In genomic region chr2:112584891-112585250, GRCh38 we compare ENCODE assay signal across 8 cellular contexts. TPM values are rescaled to one million over a fixed set of nuclear protein-coding genes. Genes with fewer than 3 reads are reported as not detected.
DNase-seq lines count a peak whose midpoint lies in the region; TF ChIP-seq lines count a peak whose summit lies in the region.

No MANE protein-coding gene starts in this region.

- peaks cover 13 to 29% of the 10 kb centered on the region in 2 donors for H3K36me3 Mint-ChIP-seq in CD4-positive, alpha-beta memory T cell

- peaks cover 0 to 3% (median 0%) of the 10 kb centered on the region in 8 donors for H3K9me3 Mint-ChIP-seq in CD4-positive, alpha-beta memory T cell

- intact Hi-C loops in CD4-positive, alpha-beta memory T cell (cut with micrococcal nuclease), result loop anchor here (1.0 to 5.0 kb wide), 7 partner anchors 42 to 530 kb away; partner anchors contain the start of genes CKAP2L, POLR1B, SLC20A1 and TMEM87B

- peak overlapping the region; percentile 95 to 98 (median 96) for H3K4me3 Mint-ChIP-seq in CD4-positive, alpha-beta memory T cell

- peaks cover 19 to 54% (median 31%) of the 10 kb centered on the region in 4 donors for H3K4me1 Mint-ChIP-seq in CD4-positive, alpha-beta memory T cell

- peak overlapping the region; percentile 79 for H3K27ac ChIP-seq in CD4-positive, alpha-beta memory T cell (ENCODE audit: low read depth, low read length)
- H3K27ac ChIP-seq in Peyer's patch (peak overlapping the region; percentile 80 to 97 (median 91)), epithelial cell of prostate (peak overlapping the region; percentile 98), osteoblast (ENCODE audit: low read depth, low read length) (peak overlapping the region; percentile 99)

- TF ChIP-seq CTCF in Peyer's patch (IDR thresholded peaks at IDR 0.05) (no peak), osteoblast (IDR thresholded peaks at IDR 0.05; ENCODE audit: extremely low read depth, low read depth, low read length) (no peak), GM10248 (IDR thresholded peaks at IDR 0.05; ENCODE audit: control extremely low read depth, extremely low read depth, low read depth, missing control alignments) (no peak)

- peak overlapping the region; percentile 92 for H3K4me2 ChIP-seq in osteoblast (ENCODE audit: insufficient read depth, low read length)

- no peaks in the 10 kb centered on the region for H3K27me3 Mint-ChIP-seq in CD4-positive, alpha-beta memory T cell

- H3K4me3 ChIP-seq in CD4-positive, alpha-beta memory T cell (ENCODE audit: low read length in 2 of 2), result peak overlapping the region; percentile 63 to 88
- H3K4me3 ChIP-seq in Peyer's patch, result peak overlapping the region; percentile 60 to 71 (median 63)
- peak overlapping the region; percentile 94 for H3K4me3 ChIP-seq in osteoblast (ENCODE audit: insufficient read depth, low read length)

- no peaks in the 10 kb centered on the region for H4K20me1 ChIP-seq in osteoblast (ENCODE audit: insufficient read depth, low read length)

- H3K79me2 ChIP-seq in osteoblast (ENCODE audit: insufficient read depth, low read length), result peaks cover 9% of the 10 kb centered on the region

- H3K27me3 ChIP-seq in CD4-positive, alpha-beta memory T cell (ENCODE audit: insufficient read depth, low read length), result no peaks in the 10 kb centered on the region
- no peaks in the 10 kb centered on the region for H3K27me3 ChIP-seq in Peyer's patch
- H3K27me3 ChIP-seq in osteoblast (ENCODE audit: insufficient read depth, low read length), result no peaks in the 10 kb centered on the region

- peak overlapping the region; percentile 94 to 99 (median 98) for H3K27ac Mint-ChIP-seq in CD4-positive, alpha-beta memory T cell

- no peaks in the 10 kb centered on the region for H3K9me3 ChIP-seq in CD4-positive, alpha-beta memory T cell (ENCODE audit: control insufficient read depth in 1 of 2, low read length in 2 of 2)
- no peaks in the 10 kb centered on the region for H3K9me3 ChIP-seq in Peyer's patch
- H3K9me3 ChIP-seq in osteoblast (ENCODE audit: low read depth, low read length), result no peaks in the 10 kb centered on the region

- CTCF ChIA-PET in CD4-positive, alpha-beta memory T cell (lab: Charles Lee; ENCODE audit: partially characterized antibody), result interaction anchor here (0.6 to 3.5 kb wide), 10 partner anchors 12 to 164 kb away, joined by 3 to 19 read pairs (median 4); no protein-coding TSS in a partner anchor
- CTCF ChIA-PET in GM10248 (lab: Yijun Ruan, JAX), result interaction anchor here (1.0 to 3.1 kb wide), 9 partner anchors 9 to 300 kb away, joined by 3 to 40 read pairs (median 4); partner anchors contain the start of gene SLC20A1

- H3K36me3 ChIP-seq in CD4-positive, alpha-beta memory T cell (ENCODE audit: insufficient read depth, low read length), result peaks cover 12% of the 10 kb centered on the region
- peaks cover 0 to 18% (median 0%) of the 10 kb centered on the region in 3 donors for H3K36me3 ChIP-seq in Peyer's patch
- peaks cover 7% of the 10 kb centered on the region for H3K36me3 ChIP-seq in osteoblast (ENCODE audit: insufficient read depth, low read length)

- no peak for DNase-seq in CD4-positive, alpha-beta memory T cell
- DNase-seq in Peyer's patch (no peak), epithelial cell of prostate (ENCODE audit: low read depth, low spot score) (no peak), osteoblast (ENCODE audit: insufficient read length, low spot score, missing footprints) (no peak), GM10248 (ENCODE audit: extremely low spot score) (no peak), GM03348 (ENCODE audit: low spot score) (no peak), NCI-H2196 (lab: John Stamatoyannopoulos, UW; ENCODE audit: unreplicated experiment) (no peak), AG20443 (ENCODE audit: low spot score) (no peak)

- H2AFZ ChIP-seq in osteoblast (ENCODE audit: low read length), result peak overlapping the region; percentile 99

- peaks cover 27% of the 10 kb centered on the region for H3K4me1 ChIP-seq in CD4-positive, alpha-beta memory T cell (ENCODE audit: insufficient read depth, low read length)
- peaks cover 3 to 10% (median 7%) of the 10 kb centered on the region in 4 donors for H3K4me1 ChIP-seq in Peyer's patch
- peaks cover 25% of the 10 kb centered on the region for H3K4me1 ChIP-seq in osteoblast (ENCODE audit: insufficient read depth, low read length)

- POLR2A ChIA-PET in CD4-positive, alpha-beta memory T cell (lab: Charles Lee; ENCODE audit: partially characterized antibody), result interaction anchor here (0.7 to 3.8 kb wide), 19 partner anchors 15 to 530 kb away, joined by 3 to 27 read pairs (median 4); partner anchors contain the start of genes POLR1B, SLC20A1, TMEM87B and ZC3H8
- POLR2A ChIA-PET in GM10248 (lab: Yijun Ruan, JAX), result no interaction called here

- TF ChIP-seq POLR2A in Peyer's patch (IDR thresholded peaks at IDR 0.05), result no peak

RNA-seq across cellular contexts. Expression of gene CHCHD5, which starts 0.5 kb away (rescaled TPM):
- total RNA-seq in CD4-positive, alpha-beta memory T cell, result 10 to 100 TPM; 23.3 to 24.9 TPM
- polyA plus RNA-seq in CD4-positive, alpha-beta memory T cell, result 10 to 100 TPM; 40.2 to 71.1 TPM
- total RNA-seq in Peyer's patch, result 10 to 100 TPM in 3 of 4 donors, 1 to 10 TPM in 1; 8.3 to 20.7 (median 11.4) TPM
- 7.7 and 10.1 TPM in 2 replicates for total RNA-seq in osteoblast

RNA-seq across cellular contexts. Expression of gene POLR1B, which starts 42.6 kb away (rescaled TPM):
- total RNA-seq in CD4-positive, alpha-beta memory T cell, result 10 to 100 TPM; 29.7 to 31.3 TPM
- polyA plus RNA-seq in CD4-positive, alpha-beta memory T cell, result 10 to 100 TPM; 18.4 to 25.4 TPM
- 10 to 100 TPM in 2 of 4 donors, 1 to 10 TPM in 2; 7.5 to 15.8 (median 10.0) TPM for total RNA-seq in Peyer's patch
- 10.5 and 10.9 TPM in 2 replicates for total RNA-seq in osteoblast
